Comparison of ENCODE assay signal across 22 cellular contexts in the genomic region with DNA sequence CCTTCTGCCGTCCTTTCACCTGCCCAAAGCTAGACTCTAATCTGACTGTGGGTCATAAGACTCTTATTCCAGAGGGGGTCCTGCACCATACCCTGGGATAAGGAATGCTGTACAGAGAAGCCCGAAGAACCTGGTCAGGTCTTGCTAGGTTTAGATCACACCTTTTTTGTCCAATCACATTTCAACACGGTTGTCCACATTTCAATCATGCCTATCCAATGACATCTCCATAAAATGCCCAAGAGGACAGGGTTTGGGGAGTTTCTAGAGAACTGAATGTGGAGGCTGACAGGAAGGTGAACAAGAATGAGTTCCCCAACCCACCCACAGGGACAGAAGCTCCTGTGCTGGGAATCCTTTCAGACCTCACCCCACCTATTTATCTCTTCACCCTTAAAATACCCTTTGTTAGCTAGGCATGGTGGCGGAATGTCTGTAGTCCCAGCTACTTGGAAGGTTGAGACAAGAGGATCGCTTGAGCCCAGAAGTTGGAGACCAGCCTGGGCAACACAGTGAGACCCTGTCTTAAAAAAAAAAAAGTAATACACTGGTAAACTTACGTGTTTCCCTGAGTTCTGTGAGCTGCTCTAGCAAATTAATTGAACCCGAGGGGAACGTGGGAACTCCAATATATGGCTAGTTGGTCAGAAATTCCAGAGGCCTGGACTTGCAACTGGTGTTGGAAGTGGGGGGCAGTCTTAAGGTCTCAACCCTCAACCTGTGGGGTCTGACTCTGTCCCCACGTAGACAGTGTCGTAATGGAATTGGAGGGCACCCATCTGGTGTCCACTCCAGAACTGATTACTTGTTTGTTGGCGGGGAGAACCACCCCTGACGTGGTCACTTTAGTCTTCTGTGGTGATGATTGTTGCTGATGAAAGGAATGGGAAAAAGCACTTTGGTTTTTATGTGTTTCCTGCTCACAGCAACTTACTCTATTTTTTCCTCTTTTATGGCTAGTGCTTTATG. TPM values are rescaled to one million over a fixed set of nuclear protein-coding genes. Genes with fewer than 3 reads are reported as not detected.
"Had no signal": no experiment of that assay in that cellular context is flagged by ENCODE, and none has a peak within 500 bp of the region (broad histone marks: within the 10 kb centered on the region; RNA-seq: fewer than 3 reads in every experiment).

No MANE protein-coding gene starts in this region.

- H3K27ac Mint-ChIP-seq: activated CD8-positive, alpha-beta T cell treated with anti-CD3 and anti-CD28 coated beads, Interleukin-2, amount 10 ng/mL, durations not matched to agents 7 days and 5 days; activated naive CD8-positive, alpha-beta T cell; activated T-helper 2 cell treated with anti-CD3 and anti-CD28 coated beads, Interferon-gamma antibody, Interleukin-2, Interleukin-4, amounts not matched to agents 10 μg/mL and 5 μg/mL and 100 μg/mL, durations not matched to agents 14 hours and 24 hours and 36 hours; neural progenitor cell; stimulated activated naive B cell treated with anti-CD40 and anti-IgM and Interleukin-4, amounts not matched to agents 10 μg/mL and 1 μg/mL and 100 μg/mL, for 72 hours; T-cell had no signal

- H3K27me3 ChIP-seq: colonic mucosa, dorsolateral prefrontal cortex, neural progenitor cell, sigmoid colon, transverse colon, uterus had no signal

- H3K4me2 ChIP-seq: neural progenitor cell, smooth muscle cell had no signal

- ATAC-seq: activated CD8-positive, alpha-beta T cell treated with anti-CD3 and anti-CD28 coated beads, Interleukin-2, amount 10 ng/mL, durations not matched to agents 7 days and 5 days; left lobe of liver; stimulated activated naive B cell treated with anti-CD40 and anti-IgM and Interleukin-4, amounts not matched to agents 10 μg/mL and 1 μg/mL and 100 μg/mL, for 72 hours; T-cell had no signal

- H3K4me1 Mint-ChIP-seq: central memory CD8-positive, alpha-beta T cell; stimulated activated naive B cell treated with anti-CD40 and anti-IgM and Interleukin-4, amounts not matched to agents 10 μg/mL and 1 μg/mL and 100 μg/mL, for 72 hours; T-cell had no signal

- H3K9me3 ChIP-seq: colonic mucosa, sigmoid colon, transverse colon, uterus had no signal

- H3K4me1 ChIP-seq: colonic mucosa, neural progenitor cell, sigmoid colon, transverse colon, uterus had no signal

- DNase-seq: activated CD4-positive, alpha-beta T cell treated with anti-CD3 and anti-CD28 coated beads for 1 hour; activated CD4-positive, alpha-beta T cell treated with anti-CD3 and anti-CD28 coated beads, Interleukin-2, amount 50 U/mL, for 1 hour; activated CD8-positive, alpha-beta T cell treated with anti-CD3 and anti-CD28 coated beads, Interleukin-2, amount 10 ng/mL, durations not matched to agents 7 days and 5 days; activated naive CD4-positive, alpha-beta T cell; colonic mucosa; kidney; sigmoid colon; stimulated activated CD4-positive, alpha-beta T cell treated with anti-CD3 and anti-CD28 coated beads, Interleukin-15, amount 100 ng/mL, for 24 hours; stimulated activated naive B cell treated with anti-CD40 and anti-IgM and Interleukin-4, amounts not matched to agents 10 μg/mL and 1 μg/mL and 100 μg/mL, for 72 hours; T-cell; transverse colon; uterus; WERI-Rb-1 had no signal

- H3K27me3 Mint-ChIP-seq: activated naive CD8-positive, alpha-beta T cell; central memory CD8-positive, alpha-beta T cell; stimulated activated naive B cell treated with anti-CD40 and anti-IgM and Interleukin-4, amounts not matched to agents 10 μg/mL and 1 μg/mL and 100 μg/mL, for 72 hours; T-cell had no signal

- H3K9me3 Mint-ChIP-seq: activated T-helper 2 cell treated with anti-CD3 and anti-CD28 coated beads, Interferon-gamma antibody, Interleukin-2, Interleukin-4, amounts not matched to agents 10 μg/mL and 5 μg/mL and 100 μg/mL, durations not matched to agents 14 hours and 24 hours and 36 hours; central memory CD8-positive, alpha-beta T cell; neural progenitor cell; stimulated activated naive B cell treated with anti-CD40 and anti-IgM and Interleukin-4, amounts not matched to agents 10 μg/mL and 1 μg/mL and 100 μg/mL, for 72 hours; T-cell had no signal

- H3K4me3 Mint-ChIP-seq: activated CD8-positive, alpha-beta T cell treated with anti-CD3 and anti-CD28 coated beads, Interleukin-2, amount 10 ng/mL, durations not matched to agents 7 days and 5 days; activated naive CD8-positive, alpha-beta T cell; central memory CD8-positive, alpha-beta T cell; neural progenitor cell; stimulated activated naive B cell treated with anti-CD40 and anti-IgM and Interleukin-4, amounts not matched to agents 10 μg/mL and 1 μg/mL and 100 μg/mL, for 72 hours; T-cell had no signal

- H2AFZ ChIP-seq: neural progenitor cell had no signal

- H3K27ac ChIP-seq: colonic mucosa, dorsolateral prefrontal cortex, epithelial cell of prostate, neural progenitor cell, sigmoid colon, transverse colon, uterus, WERI-Rb-1 had no signal

- H3K36me3 ChIP-seq: uterus had no signal

- H3K4me3 ChIP-seq: colonic mucosa, dorsolateral prefrontal cortex, lung, neural progenitor cell, sigmoid colon, smooth muscle cell, transverse colon, uterus had no signal

RNA-seq across cellular contexts. Expression of a gene that starts 46.5 kb away (rescaled TPM):
- total RNA-seq: activated CD8-positive, alpha-beta T cell treated with anti-CD3 and anti-CD28 coated beads, Interleukin-2, amount 10 ng/mL, durations not matched to agents 7 days and 5 days; activated T-helper 2 cell treated with anti-CD3 and anti-CD28 coated beads, Interferon-gamma antibody, Interleukin-2, Interleukin-4, amounts not matched to agents 10 μg/mL and 5 μg/mL and 100 μg/mL, durations not matched to agents 14 hours and 24 hours and 36 hours had no signal
